Comparison of ENCODE assay signal across 20 cellular contexts in the genomic region with DNA sequence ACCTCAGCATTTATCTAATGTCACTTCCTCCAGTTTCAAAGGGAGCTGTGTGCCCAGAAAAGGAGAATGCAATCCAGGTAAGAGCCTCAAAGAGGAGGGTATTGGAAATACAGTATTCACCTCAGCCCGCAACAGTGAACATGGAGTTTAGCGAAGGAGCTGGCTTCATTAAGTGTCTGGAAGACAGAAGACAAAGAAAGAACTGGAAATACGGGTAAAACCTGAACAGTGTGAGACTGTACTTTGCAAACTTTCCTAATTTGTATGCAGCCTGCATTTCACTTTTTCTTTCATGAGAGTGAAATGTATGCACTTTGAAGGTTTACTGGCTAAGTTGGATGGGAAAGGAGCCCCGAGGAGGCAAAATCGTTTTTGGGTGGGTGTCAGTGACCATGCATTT.
DNase-seq lines count a peak whose midpoint lies in the region; ATAC-seq, FAIRE-seq and TF ChIP-seq lines count a peak whose summit lies in the region.
"Had no signal": no experiment of that assay in that cellular context is flagged by ENCODE, and none has a peak within 500 bp of the region (broad histone marks: within the 10 kb centered on the region; RNA-seq: fewer than 3 reads in every experiment).

No MANE protein-coding gene starts in this region.

- H2BK12ac ChIP-seq in trophoblast cell (ENCODE audit: low read length): no peak overlapping the region

- H3K27me3 ChIP-seq in keratinocyte (ENCODE audit: control insufficient read depth, extremely low read depth, insufficient read depth, low read length) (no peaks in the 10 kb centered on the region), trophoblast cell (ENCODE audit: insufficient read depth, low read length) (no peaks in the 10 kb centered on the region), HepG2 (ENCODE audit: control insufficient read depth in 1 of 2, insufficient read depth in 2 of 2, low read length in 2 of 2) (peaks cover 0 to 13% of the 10 kb centered on the region in 2 experiments; a peak in 1 of 5 replicates)

- no peak overlapping the region for H4K8ac ChIP-seq in trophoblast cell (ENCODE audit: low read depth, low read length)

- no peak overlapping the region for H3K23ac ChIP-seq in trophoblast cell (ENCODE audit: low read length)

- ATAC-seq in HepG2 (no peak), HG03196 (IDR thresholded peaks at IDR 0.05; ENCODE audit: unreplicated experiment) (no peak), HG02885 (IDR thresholded peaks at IDR 0.05; ENCODE audit: poor library complexity, unreplicated experiment) (no peak)
- ATAC-seq: A549, GM12878, HCT116, K562 had no signal

- H3K4me3 ChIP-seq in LNCaP clone FGC (ENCODE audit: low read depth, low read length) (no peak overlapping the region), epithelial cell of esophagus (ENCODE audit: low read length) (no peak overlapping the region), keratinocyte (ENCODE audit: control insufficient read depth in 2 of 3, extremely low read depth in 1 of 3, insufficient read depth in 2 of 3, low read depth in 1 of 3, low read length in 3 of 3) (no peak overlapping the region), trophoblast cell (ENCODE audit: low read depth, low read length) (no peak overlapping the region), HepG2 (replicated peaks in 1 of 3; ENCODE audit: insufficient read depth in 1 of 3, low read depth in 2 of 3, low read length in 3 of 3) (no peak overlapping the region)
- H3K4me3 ChIP-seq: A549, GM12878, K562 had no signal

- H3K9me3 ChIP-seq in keratinocyte (ENCODE audit: control insufficient read depth, low read depth, low read length) (no peaks in the 10 kb centered on the region), trophoblast cell (ENCODE audit: insufficient read depth, low read depth, low read length) (no peaks in the 10 kb centered on the region), HepG2 (ENCODE audit: low read length) (no peaks in the 10 kb centered on the region)

- H4K12ac ChIP-seq in trophoblast cell (ENCODE audit: low read depth, low read length): no peak overlapping the region

- H3K9me1 ChIP-seq in keratinocyte (ENCODE audit: control insufficient read depth, extremely low read depth, insufficient read depth, low read length): no peaks in the 10 kb centered on the region

- no peak overlapping the region for H3K4ac ChIP-seq in trophoblast cell (ENCODE audit: low read depth, low read length)

- FAIRE-seq in keratinocyte (lab: Jason Lieb, UNC) (peak; percentile 17), HepG2 (lab: Jason Lieb, UNC) (no peak)
- FAIRE-seq: A549, GM12878, K562 had no signal

- no TSS peak for BruUV-seq in HepG2 (replicated peaks; lab: Mats Ljungman, UMichigan)

- CTCF ChIA-PET in HepG2 (lab: Yijun Ruan, JAX; ENCODE audit: low intra/inter-chr PET ratio, low total read pairs): no interaction called here

- intact Hi-C loops in HepG2 (cut with micrococcal nuclease; ENCODE audit: unreplicated experiment): no loop called here

- POLR2A ChIA-PET in HepG2 (lab: Yijun Ruan, JAX): no interaction called here

- H2AK5ac ChIP-seq in trophoblast cell (ENCODE audit: low read length): no peak overlapping the region

- no peak overlapping the region for H2BK120ac ChIP-seq in trophoblast cell (ENCODE audit: insufficient read depth, low read length, poor library complexity)

- H3K18ac ChIP-seq in trophoblast cell (ENCODE audit: low read length): no peak overlapping the region

- peak overlapping the region; percentile 67 for H2AFZ ChIP-seq in keratinocyte (ENCODE audit: control insufficient read depth, low read length)
- no peak overlapping the region for H2AFZ ChIP-seq in trophoblast cell (ENCODE audit: insufficient read depth, low read length, poor library complexity)
- no peak overlapping the region for H2AFZ ChIP-seq in HepG2 (ENCODE audit: low read length)

- no CpG with 5 or more reads among the region's 5 CpGs for WGBS in trophoblast cell (ENCODE audit: extremely low coverage, insufficient coverage, insufficient read length)
- WGBS in HepG2 (ENCODE audit: low lambda C conversion rate): 23% methylated on average over 5 of the region's 5 CpGs

- dilution Hi-C loops in keratinocyte (cut with MboI; ENCODE audit: extremely low pct_ligation_motif_present, low sequenced_read_pairs): no loop called here

- peaks cover 7% of the 10 kb centered on the region for H3K79me1 ChIP-seq in trophoblast cell (ENCODE audit: low read length)

- peaks cover 38% of the 10 kb centered on the region for H3K4me1 ChIP-seq in keratinocyte (ENCODE audit: control insufficient read depth, extremely low read depth, insufficient read depth, low read length)
- H3K4me1 ChIP-seq in trophoblast cell (ENCODE audit: control insufficient read depth in 1 of 2, insufficient read depth in 2 of 2, low read length in 2 of 2): peaks cover 12 to 19% of the 10 kb centered on the region in 2 experiments
- H3K4me1 ChIP-seq in HepG2 (ENCODE audit: insufficient read depth, low read length): no peaks in the 10 kb centered on the region
- H3K4me1 ChIP-seq: A549 had no signal

- H3K36me3 ChIP-seq in keratinocyte (ENCODE audit: control insufficient read depth in 2 of 2, extremely low read depth in 1 of 2, insufficient read depth in 2 of 2, low read length in 2 of 2): no peaks in the 10 kb centered on the region
- H3K36me3 ChIP-seq in trophoblast cell (ENCODE audit: control insufficient read depth in 1 of 2, insufficient read depth in 2 of 2, low read length in 2 of 2): no peaks in the 10 kb centered on the region
- no peaks in the 10 kb centered on the region for H3K36me3 ChIP-seq in HepG2 (replicated peaks in 1 of 2; ENCODE audit: control insufficient read depth in 1 of 2, insufficient read depth in 2 of 2, low read length in 2 of 2)

- peak; percentile 65 for DNase-seq in LNCaP clone FGC (ENCODE audit: low read depth)
- DNase-seq in epithelial cell of esophagus (ENCODE audit: low read depth): peak; percentile 83
- no peak for DNase-seq in keratinocyte (ENCODE audit: low read depth, low spot score)
- DNase-seq in trophoblast cell: peak; percentile 53 to 96
- no peak for DNase-seq in HepG2 (ENCODE audit: low spot score)
- DNase-seq in NCI-H446 treated with DMSO at 0.1 percent for 48 hours (lab: John Stamatoyannopoulos, UW): no peak
- DNase-seq: C1 segment of cervical spinal cord, DND-41, GDM1, NCI-H1417 treated with DMSO at 0.1 percent for 48 hours, NCI-H2029, NCI-H2171, NCI-H748 treated with DMSO at 0.1 percent for 48 hours had no signal

- H2BK5ac ChIP-seq in trophoblast cell (ENCODE audit: low read depth, low read length, poor library complexity): no peak overlapping the region

- TF ChIP-seq RAD21 in HepG2 (CRISPR knock-in tag; IDR thresholded peaks at IDR 0.05): no peak

- no peak for TF ChIP-seq POLR2A in HepG2 (IDR thresholded peaks at IDR 0.05; ENCODE audit: insufficient read depth in 1 of 2, low read depth in 2 of 2, low read length in 2 of 2)

- H3K79me2 ChIP-seq in keratinocyte (ENCODE audit: control insufficient read depth, insufficient read depth, low read length) (no peaks in the 10 kb centered on the region), trophoblast cell (ENCODE audit: control insufficient read depth, insufficient read depth, low read length, poor library complexity) (no peaks in the 10 kb centered on the region), HepG2 (ENCODE audit: insufficient read depth, low read length) (no peaks in the 10 kb centered on the region)

- H4K20me1 ChIP-seq in keratinocyte (ENCODE audit: control insufficient read depth, extremely low read depth, insufficient read depth, low read length): no peaks in the 10 kb centered on the region
- H4K20me1 ChIP-seq in HepG2 (ENCODE audit: insufficient read depth, low read length): no peaks in the 10 kb centered on the region

- H3K4me2 ChIP-seq in keratinocyte (ENCODE audit: control insufficient read depth, extremely low read depth, insufficient read depth, low read depth, low read length) (peak overlapping the region; percentile 19), trophoblast cell (ENCODE audit: low read length) (peak overlapping the region; percentile 44), HepG2 (ENCODE audit: low read depth, low read length) (no peak overlapping the region)
- H3K4me2 ChIP-seq: A549 had no signal

- H3K9ac ChIP-seq in keratinocyte (ENCODE audit: control insufficient read depth, extremely low read depth, insufficient read depth, low read length): no peak overlapping the region
- H3K9ac ChIP-seq in trophoblast cell (ENCODE audit: low read length): no peak overlapping the region
- no peak overlapping the region for H3K9ac ChIP-seq in HepG2 (ENCODE audit: insufficient read depth, low read depth, low read length)

- H3K27ac ChIP-seq in keratinocyte (ENCODE audit: control insufficient read depth, insufficient read depth, low read length): no peak overlapping the region
- H3K27ac ChIP-seq in trophoblast cell (ENCODE audit: low read depth, low read length): peak overlapping the region; percentile 59
- H3K27ac ChIP-seq in HepG2 (ENCODE audit: extremely low read length, insufficient read depth, low read length): no peak overlapping the region
- H3K27ac ChIP-seq: A549, RWPE1 had no signal

- in situ Hi-C loops in HepG2 (cut with HindIII; ENCODE audit: extremely low pct_ligation_motif_present, low pct_unique_long_range_greater_than_20kb): no loop called here

- TF ChIP-seq CTCF in LNCaP clone FGC (IDR thresholded peaks at IDR 0.05; ENCODE audit: control insufficient read depth, extremely low read depth, insufficient read depth): no peak
- TF ChIP-seq CTCF in epithelial cell of esophagus (IDR thresholded peaks at IDR 0.05; ENCODE audit: insufficient read depth, low read depth, low read length, missing control alignments): no peak
- no peak for TF ChIP-seq CTCF in keratinocyte (optimal IDR thresholded peaks at IDR 0.05 in 1 of 3, IDR thresholded peaks at IDR 0.05 in 1 of 3, conservative IDR thresholded peaks at IDR 0.05 in 1 of 3; ENCODE audit: extremely low read depth in 1 of 3, insufficient read depth in 2 of 3, low read length in 3 of 3)
- no peak for TF ChIP-seq CTCF in HepG2 (CRISPR knock-in tag; IDR thresholded peaks at IDR 0.05)

- TF ChIP-seq EP300 in HepG2 (IDR thresholded peaks at IDR 0.05; ENCODE audit: low read depth in 2 of 2, low read length in 2 of 2) (no peak), HepG2 (CRISPR knock-in tag; IDR thresholded peaks at IDR 0.05; ENCODE audit: borderline replicate concordance) (no peak)

- no peak overlapping the region for H4K91ac ChIP-seq in trophoblast cell (ENCODE audit: low read depth, low read length)

- H3K14ac ChIP-seq in trophoblast cell (ENCODE audit: low read length): no peak overlapping the region

TF ChIP-seq in HepG2, 621 proteins besides CTCF, POLR2A, EP300 and RAD21 (continues in another document):
- TF ChIP-seq ZBTB43 (CRISPR knock-in tag; conservative IDR thresholded peaks at IDR 0.05): no peak

Comparison
In these comparisons a context has a peak if more than half of its experiments do, and no peak if none do; other contexts are left out.
1. DNase-seq: peak in LNCaP clone FGC (single experiment), epithelial cell of esophagus (single experiment) and trophoblast cell (2 of 2); none in keratinocyte (single experiment), HepG2 (single experiment) and NCI-H446 treated with DMSO at 0.1 percent for 48 hours (single experiment).